ENCODE assay signal across 16 cellular contexts in genomic region chr10:35545878-35546631, GRCh38. TPM values are rescaled to one million over a fixed set of nuclear protein-coding genes. Genes with fewer than 3 reads are reported as not detected.
A peak's percentile ranks its signal among the peaks of the same experiment; 100 is the strongest.
DNase-seq lines count a peak whose midpoint lies in the region; ATAC-seq and TF ChIP-seq lines count a peak whose summit lies in the region.
"Had no signal": no experiment of that assay in that cellular context is flagged by ENCODE, and none has a peak within 500 bp of the region (broad histone marks: within the 10 kb centered on the region; RNA-seq: fewer than 3 reads in every experiment).

No MANE protein-coding gene starts in this region.

- no peak overlapping the region for H3K56ac ChIP-seq in IMR-90 (ENCODE audit: extremely low read depth, insufficient read depth, low read length)

- H3K27ac ChIP-seq in IMR-90 (ENCODE audit: insufficient read depth, low read length) (no peak overlapping the region), osteoblast (ENCODE audit: low read depth, low read length) (peak overlapping the region; percentile 93)

- H3K79me2 ChIP-seq in osteoblast (ENCODE audit: insufficient read depth, low read length): peaks cover 18% of the 10 kb centered on the region

- dilution Hi-C loops in IMR-90 (cut with HindIII; ENCODE audit: low sequenced_read_pairs, unreplicated experiment): no loop called here

- CTCF ChIA-PET in IMR-90 (lab: Yijun Ruan, JAX): interaction anchor here (0.8 to 2.3 kb wide), 3 partner anchors 17 to 304 kb away, joined by 3 to 9 read pairs (median 3); no protein-coding TSS in a partner anchor

- no peak overlapping the region for H3K4ac ChIP-seq in IMR-90 (ENCODE audit: low read depth, low read length)

- H4K91ac ChIP-seq in IMR-90 (ENCODE audit: insufficient read depth, low read depth, low read length): no peak overlapping the region

- no peak overlapping the region for H3K14ac ChIP-seq in IMR-90 (replicated peaks; ENCODE audit: low read depth, low read length)

- H3K4me3 Mint-ChIP-seq in stimulated activated naive B cell treated with anti-CD40 and anti-IgM and Interleukin-4, amounts not matched to agents 10 μg/mL and 1 μg/mL and 100 μg/mL, for 72 hours: no peak overlapping the region
- H3K4me3 Mint-ChIP-seq: stimulated activated memory B cell treated with anti-CD40 and anti-IgM and Interleukin-4, amounts not matched to agents 10 μg/mL and 1 μg/mL and 100 μg/mL, for 72 hours; T-helper 2 cell treated with Interferon-gamma antibody and Interleukin-4, amounts not matched to agents 5 μg/mL and 100 μg/mL, for 36 hours had no signal

- POLR2A ChIA-PET in IMR-90 (lab: Charles Lee; ENCODE audit: unreplicated experiment): no interaction called here

- no peak overlapping the region for H2BK120ac ChIP-seq in IMR-90 (ENCODE audit: low read depth, low read length)

- no peak for TF ChIP-seq RAD21 in IMR-90 (IDR thresholded peaks at IDR 0.05; ENCODE audit: low read length)

- H3K27me3 ChIP-seq in IMR-90 (ENCODE audit: control insufficient read depth, insufficient read depth, low read length) (no peaks in the 10 kb centered on the region), osteoblast (ENCODE audit: insufficient read depth, low read length) (no peaks in the 10 kb centered on the region)

- no CpG with 5 or more reads among the region's 6 CpGs for WGBS in IMR-90 (ENCODE audit: extremely low coverage in 2 of 2, insufficient read length in 1 of 2), 2 experiments

- H2AK9ac ChIP-seq in IMR-90 (replicated peaks; ENCODE audit: low read depth, low read length, poor library complexity): no peak overlapping the region

- no peak overlapping the region for H3K27ac Mint-ChIP-seq in stimulated activated naive B cell treated with anti-CD40 and anti-IgM and Interleukin-4, amounts not matched to agents 10 μg/mL and 1 μg/mL and 100 μg/mL, for 72 hours
- H3K27ac Mint-ChIP-seq: stimulated activated memory B cell treated with anti-CD40 and anti-IgM and Interleukin-4, amounts not matched to agents 10 μg/mL and 1 μg/mL and 100 μg/mL, for 72 hours; T-helper 2 cell treated with Interferon-gamma antibody and Interleukin-4, amounts not matched to agents 5 μg/mL and 100 μg/mL, for 36 hours had no signal

- peaks cover 12% of the 10 kb centered on the region; the same call in 1 of the 2 replicates for H4K20me1 ChIP-seq in IMR-90 (ENCODE audit: insufficient read depth, low read length)
- peaks cover 8% of the 10 kb centered on the region for H4K20me1 ChIP-seq in osteoblast (ENCODE audit: insufficient read depth, low read length)

- TF ChIP-seq POLR2A in IMR-90 (IDR thresholded peaks at IDR 0.05; ENCODE audit: low read depth, low read length): no peak

- H2AFZ ChIP-seq in IMR-90 (replicated peaks; ENCODE audit: low read length, poor library complexity) (no peak overlapping the region), osteoblast (ENCODE audit: low read length) (no peak overlapping the region)

- intact Hi-C loops in IMR-90 (cut with micrococcal nuclease): loop anchor here (5.0 kb wide), 1 partner anchor 209 kb away; the partner anchor contains the start of gene CCNY

- H3K9me3 ChIP-seq in IMR-90 (ENCODE audit: control insufficient read depth, insufficient read depth, low read length) (no peaks in the 10 kb centered on the region), osteoblast (ENCODE audit: low read depth, low read length) (no peaks in the 10 kb centered on the region)

- no peak overlapping the region for H3K23ac ChIP-seq in IMR-90 (ENCODE audit: low read depth, low read length)

- H3K9me1 ChIP-seq in IMR-90 (ENCODE audit: insufficient read depth, low read length): peaks cover 27% of the 10 kb centered on the region

- H3K4me1 ChIP-seq in IMR-90 (ENCODE audit: control insufficient read depth, insufficient read depth, low read length) (peaks cover 7% of the 10 kb centered on the region), osteoblast (ENCODE audit: insufficient read depth, low read length) (peaks cover 24% of the 10 kb centered on the region)

- peak; percentile 53 for DNase-seq in ELR (ENCODE audit: low read depth)
- DNase-seq in IMR-90: peak; percentile 73
- DNase-seq in epithelial cell of proximal tubule (ENCODE audit: low read depth): peak; percentile 94
- DNase-seq in osteoblast (ENCODE audit: insufficient read length, low spot score, missing footprints): no peak
- no peak for DNase-seq in AML-193 (lab: John Stamatoyannopoulos, UW)
- no peak for DNase-seq in stimulated activated naive B cell treated with anti-CD40 and anti-IgM and Interleukin-4, amounts not matched to agents 10 μg/mL and 1 μg/mL and 100 μg/mL, for 72 hours
- DNase-seq: activated CD4-positive, alpha-beta T cell treated with anti-CD3 and anti-CD28 coated beads, Interleukin-2, amount 50 U/mL, for 4 hours; C1 segment of cervical spinal cord; MM.1S; stimulated activated CD4-positive, alpha-beta T cell treated with anti-CD3 and anti-CD28 coated beads, Interleukin-4, amount 100 ng/mL, for 1 hour had no signal

- no peaks in the 10 kb centered on the region for H3K27me3 Mint-ChIP-seq in stimulated activated naive B cell treated with anti-CD40 and anti-IgM and Interleukin-4, amounts not matched to agents 10 μg/mL and 1 μg/mL and 100 μg/mL, for 72 hours
- H3K27me3 Mint-ChIP-seq: stimulated activated memory B cell treated with anti-CD40 and anti-IgM and Interleukin-4, amounts not matched to agents 10 μg/mL and 1 μg/mL and 100 μg/mL, for 72 hours had no signal

- H4K5ac ChIP-seq in IMR-90 (ENCODE audit: low read depth, low read length): no peak overlapping the region

- H2BK15ac ChIP-seq in IMR-90 (ENCODE audit: low read depth, low read length): no peak overlapping the region

- in situ Hi-C loops in IMR-90 (cut with MboI; ENCODE audit: low sequenced_read_pairs): no loop called here

- H3K4me3 ChIP-seq in IMR-90 (ENCODE audit: insufficient read depth, low read depth, low read length): no peak overlapping the region
- H3K4me3 ChIP-seq in epithelial cell of proximal tubule (ENCODE audit: low read depth, low read length): peak overlapping the region; percentile 24
- H3K4me3 ChIP-seq in osteoblast (ENCODE audit: insufficient read depth, low read length): peak overlapping the region; percentile 23

- H3K9me3 Mint-ChIP-seq in stimulated activated naive B cell treated with anti-CD40 and anti-IgM and Interleukin-4, amounts not matched to agents 10 μg/mL and 1 μg/mL and 100 μg/mL, for 72 hours: peaks cover 0 to 1% of the 10 kb centered on the region in 2 donors
- H3K9me3 Mint-ChIP-seq: stimulated activated memory B cell treated with anti-CD40 and anti-IgM and Interleukin-4, amounts not matched to agents 10 μg/mL and 1 μg/mL and 100 μg/mL, for 72 hours had no signal

- peaks cover 2 to 11% of the 10 kb centered on the region in 2 donors for H3K4me1 Mint-ChIP-seq in stimulated activated naive B cell treated with anti-CD40 and anti-IgM and Interleukin-4, amounts not matched to agents 10 μg/mL and 1 μg/mL and 100 μg/mL, for 72 hours

- BruUV-seq in IMR-90 (replicated peaks; lab: Mats Ljungman, UMichigan): no TSS peak

- no peak overlapping the region for H3K18ac ChIP-seq in IMR-90 (ENCODE audit: low read depth, low read length)

- ATAC-seq in IMR-90 (ENCODE audit: low read depth): peak; percentile 65
- no peak for ATAC-seq in HG02885 (IDR thresholded peaks at IDR 0.05; ENCODE audit: poor library complexity, unreplicated experiment)
- ATAC-seq in HG03439 (IDR thresholded peaks at IDR 0.05; ENCODE audit: unreplicated experiment): no peak
- ATAC-seq in stimulated activated naive B cell treated with anti-CD40 and anti-IgM and Interleukin-4, amounts not matched to agents 10 μg/mL and 1 μg/mL and 100 μg/mL, for 72 hours (replicated peaks): no peak
- ATAC-seq: stimulated activated memory B cell treated with anti-CD40 and anti-IgM and Interleukin-4, amounts not matched to agents 10 μg/mL and 1 μg/mL and 100 μg/mL, for 72 hours had no signal

- H3K36me3 Mint-ChIP-seq in stimulated activated naive B cell treated with anti-CD40 and anti-IgM and Interleukin-4, amounts not matched to agents 10 μg/mL and 1 μg/mL and 100 μg/mL, for 72 hours: peaks cover 33 to 35% of the 10 kb centered on the region in 2 donors

- no peak for TF ChIP-seq CTCF in IMR-90 (conservative IDR thresholded peaks at IDR 0.05; ENCODE audit: low read depth, low read length)
- no peak for TF ChIP-seq CTCF in epithelial cell of proximal tubule (conservative IDR thresholded peaks at IDR 0.05; ENCODE audit: low read depth, low read length)
- TF ChIP-seq CTCF in osteoblast (IDR thresholded peaks at IDR 0.05; ENCODE audit: extremely low read depth, low read depth, low read length): no peak

- H2BK20ac ChIP-seq in IMR-90 (ENCODE audit: low read depth, low read length): no peak overlapping the region

- H3K4me2 ChIP-seq in IMR-90 (ENCODE audit: low read depth, low read length): no peak overlapping the region
- H3K4me2 ChIP-seq in osteoblast (ENCODE audit: insufficient read depth, low read length): peak overlapping the region; percentile 66

- H2AK5ac ChIP-seq in IMR-90 (ENCODE audit: low read depth, low read length): no peak overlapping the region

- no peak overlapping the region for H2BK5ac ChIP-seq in IMR-90 (ENCODE audit: low read depth, low read length, poor library complexity, severe bottlenecking)

- H3K79me1 ChIP-seq in IMR-90 (ENCODE audit: low read depth in 1 of 2, low read length in 2 of 2): peaks cover 17 to 64% of the 10 kb centered on the region in 2 experiments

- no peak overlapping the region for H3K9ac ChIP-seq in IMR-90 (ENCODE audit: low read depth, low read length)

- H4K8ac ChIP-seq in IMR-90 (ENCODE audit: low read depth in 2 of 2, low read length in 2 of 2): no peak overlapping the region

- peaks cover 21% of the 10 kb centered on the region for H3K36me3 ChIP-seq in IMR-90 (ENCODE audit: control insufficient read depth, insufficient read depth, low read length)
- peaks cover 25% of the 10 kb centered on the region for H3K36me3 ChIP-seq in osteoblast (ENCODE audit: insufficient read depth, low read length)

TF ChIP-seq in IMR-90, 13 proteins besides CTCF, POLR2A, EP300 and RAD21:
- TF ChIP-seq USF2 (IDR thresholded peaks at IDR 0.05; ENCODE audit: low read depth, low read length) (0 out of 2 replicates have a peak, but pooled peaks have one; percentile 35), BHLHE40 (IDR thresholded peaks at IDR 0.05; ENCODE audit: low read depth, low read length) (no peak)

RNA-seq across cellular contexts. Expression of gene GJD4, which starts 59.1 kb away (rescaled TPM):
- total RNA-seq in IMR-90 (2012; rRNA removed) (not detected in 2 replicates), epithelial cell of proximal tubule (not detected in 2 replicates), osteoblast (under 0.01 TPM in 1 of 2 replicates, not detected in the other)
- polyA plus RNA-seq in IMR-90 (2012; rRNA removed): 0.06 TPM in 1 of 2 replicates, not detected in the other
- not detected in 2 replicates for polyA plus RNA-seq in IMR-90 (2012; cell fraction: cytosol; rRNA removed)
- polyA plus RNA-seq in IMR-90 (2012; cell fraction: nucleus; rRNA removed; ENCODE audit: low replicate concordance): 0.04 TPM in 1 of 2 replicates, not detected in the other
- total RNA-seq: H1, ureter had no signal
- polyA plus RNA-seq: H1 had no signal

Comparison
In these comparisons a context has a peak if more than half of its experiments do, and no peak if none do; other contexts are left out.
1. DNase-seq: peak in ELR (single experiment), IMR-90 (single experiment) and epithelial cell of proximal tubule (single experiment); none in osteoblast (single experiment), AML-193 (0 of 2) and stimulated activated naive B cell treated with anti-CD40 and anti-IgM and Interleukin-4, amounts not matched to agents 10 μg/mL and 1 μg/mL and 100 μg/mL, for 72 hours (single experiment).